Comparison of ENCODE assay signal across 1 cellular context in the genomic region with DNA sequence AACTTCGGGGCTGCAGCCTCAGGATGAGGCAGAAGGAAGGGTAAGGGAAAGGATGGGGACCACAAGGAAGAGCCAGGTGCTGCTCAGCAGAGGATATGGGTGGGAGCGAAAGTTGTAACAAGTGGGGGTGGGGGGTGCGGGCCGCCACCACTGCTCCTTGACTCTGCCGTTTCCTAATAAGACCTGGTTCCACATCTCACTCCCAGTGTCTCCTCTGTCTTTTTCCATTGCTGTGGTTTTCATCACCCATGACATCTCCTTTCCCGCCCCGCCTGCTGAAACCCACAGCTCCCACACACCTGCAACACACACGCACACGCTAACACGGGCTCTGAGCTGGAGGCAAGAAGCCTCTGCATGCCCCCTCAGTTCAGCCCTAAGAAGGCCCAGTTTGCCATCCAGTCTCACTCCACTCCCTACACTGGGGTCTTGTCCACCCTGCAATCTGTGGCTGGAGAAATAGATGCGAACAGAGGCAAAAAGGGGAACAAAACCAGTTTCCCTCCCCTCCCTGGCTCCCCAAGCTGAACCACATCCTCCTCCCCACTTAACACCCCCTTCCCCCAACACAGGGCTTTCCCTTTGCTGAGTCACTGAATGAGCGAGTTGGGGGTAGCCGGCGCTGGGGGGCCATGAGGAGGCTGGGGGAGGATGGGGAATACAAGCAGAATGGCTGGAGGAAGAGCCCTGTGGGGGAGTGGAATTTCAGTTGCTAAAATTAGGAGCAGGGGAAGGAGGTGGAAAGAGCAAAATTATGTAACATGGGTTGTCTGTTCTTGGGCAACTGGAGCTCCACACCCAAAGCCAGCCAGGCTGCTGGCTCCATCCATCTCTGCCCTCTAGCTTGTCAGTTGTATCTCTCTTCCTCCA.
A peak's percentile ranks its signal among the peaks of the same experiment; 100 is the strongest.
TF ChIP-seq lines count a peak whose summit lies in the region.

No MANE protein-coding gene starts in this region.

TF ChIP-seq in GM12878, 131 proteins besides CTCF, POLR2A, EP300 and RAD21 (continued from another document):
- TF ChIP-seq REST (IDR thresholded peaks at IDR 0.05; ENCODE audit: low read depth, low read length) (no peak), ZNF207 (IDR thresholded peaks at IDR 0.05; ENCODE audit: borderline replicate concordance) (0 out of 2 replicates have a peak, but pooled peaks have one; percentile 71), BMI1 (IDR thresholded peaks at IDR 0.05; ENCODE audit: borderline replicate concordance) (peak; percentile 75; the same call in 1 of the 2 replicates), YY1 (IDR thresholded peaks at IDR 0.05; ENCODE audit: low read depth, low read length) (peak; percentile 60), PML (IDR thresholded peaks at IDR 0.05; ENCODE audit: low read length) (peak; percentile 72; the same call in 1 of the 2 replicates), POLR2AphosphoS2 (IDR thresholded peaks at IDR 0.05; ENCODE audit: low read depth, low read length) (no peak), RAD51 (IDR thresholded peaks at IDR 0.05) (no peak), TCF12 (IDR thresholded peaks at IDR 0.05; ENCODE audit: low read depth, low read length) (no peak; the same call in 1 of the 2 replicates), SMARCA5 (IDR thresholded peaks at IDR 0.05) (no peak; the same call in 1 of the 2 replicates), HDAC2 (IDR thresholded peaks at IDR 0.05) (no peak), SMAD1 (IDR thresholded peaks at IDR 0.05; ENCODE audit: low read depth, partially characterized antibody) (peak; percentile 41), PAX5 (IDR thresholded peaks at IDR 0.05; ENCODE audit: borderline replicate concordance, low read depth, low read length) (peak; percentile 87), NRF1 (conservative IDR thresholded peaks at IDR 0.05; ENCODE audit: low read depth, low read length) (no peak), DPF2 (IDR thresholded peaks at IDR 0.05) (peak; percentile 98), ZNF274 (IDR thresholded peaks at IDR 0.05; ENCODE audit: insufficient read depth, insufficient read length) (no peak), ELK1 (IDR thresholded peaks at IDR 0.05; ENCODE audit: low read depth, low read length) (no peak), RELB (IDR thresholded peaks at IDR 0.05; ENCODE audit: low read depth) (peak; percentile 97), CBFB (IDR thresholded peaks at IDR 0.05; ENCODE audit: low read depth) (peak; percentile 96), ZNF622 (IDR thresholded peaks at IDR 0.05) (no peak), PAX8 (IDR thresholded peaks at IDR 0.05) (no peak), CBX3 (IDR thresholded peaks at IDR 0.05; ENCODE audit: borderline replicate concordance, low read depth) (no peak), GATAD2B (conservative IDR thresholded peaks at IDR 0.05; ENCODE audit: low read depth) (peak; percentile 86), MAX (IDR thresholded peaks at IDR 0.05; ENCODE audit: low read depth, low read length) (peak; percentile 48; the same call in 1 of the 2 replicates), POU2F2 (IDR thresholded peaks at IDR 0.05; ENCODE audit: borderline replicate concordance, low read depth, low read length) (peak; percentile 76), RELA (IDR thresholded peaks at IDR 0.05; ENCODE audit: borderline replicate concordance, partially characterized antibody) (peak; percentile 61)
- TF ChIP-seq, protein P1, sequence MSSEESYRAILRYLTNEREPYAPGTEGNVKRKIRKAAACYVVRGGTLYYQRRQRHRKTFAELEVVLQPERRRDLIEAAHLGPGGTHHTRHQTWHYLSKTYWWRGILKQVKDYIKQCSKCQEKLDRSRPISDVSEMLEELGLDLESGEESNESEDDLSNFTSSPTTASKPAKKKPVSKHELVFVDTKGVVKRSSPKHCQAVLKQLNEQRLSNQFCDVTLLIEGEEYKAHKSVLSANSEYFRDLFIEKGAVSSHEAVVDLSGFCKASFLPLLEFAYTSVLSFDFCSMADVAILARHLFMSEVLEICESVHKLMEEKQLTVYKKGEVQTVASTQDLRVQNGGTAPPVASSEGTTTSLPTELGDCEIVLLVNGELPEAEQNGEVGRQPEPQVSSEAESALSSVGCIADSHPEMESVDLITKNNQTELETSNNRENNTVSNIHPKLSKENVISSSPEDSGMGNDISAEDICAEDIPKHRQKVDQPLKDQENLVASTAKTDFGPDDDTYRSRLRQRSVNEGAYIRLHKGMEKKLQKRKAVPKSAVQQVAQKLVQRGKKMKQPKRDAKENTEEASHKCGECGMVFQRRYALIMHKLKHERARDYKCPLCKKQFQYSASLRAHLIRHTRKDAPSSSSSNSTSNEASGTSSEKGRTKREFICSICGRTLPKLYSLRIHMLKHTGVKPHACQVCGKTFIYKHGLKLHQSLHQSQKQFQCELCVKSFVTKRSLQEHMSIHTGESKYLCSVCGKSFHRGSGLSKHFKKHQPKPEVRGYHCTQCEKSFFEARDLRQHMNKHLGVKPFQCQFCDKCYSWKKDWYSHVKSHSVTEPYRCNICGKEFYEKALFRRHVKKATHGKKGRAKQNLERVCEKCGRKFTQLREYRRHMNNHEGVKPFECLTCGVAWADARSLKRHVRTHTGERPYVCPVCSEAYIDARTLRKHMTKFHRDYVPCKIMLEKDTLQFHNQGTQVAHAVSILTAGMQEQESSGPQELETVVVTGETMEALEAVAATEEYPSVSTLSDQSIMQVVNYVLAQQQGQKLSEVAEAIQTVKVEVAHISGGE (CRISPR knock-in tag; IDR thresholded peaks at IDR 0.05), result no peak
- TF ChIP-seq, protein P2, sequence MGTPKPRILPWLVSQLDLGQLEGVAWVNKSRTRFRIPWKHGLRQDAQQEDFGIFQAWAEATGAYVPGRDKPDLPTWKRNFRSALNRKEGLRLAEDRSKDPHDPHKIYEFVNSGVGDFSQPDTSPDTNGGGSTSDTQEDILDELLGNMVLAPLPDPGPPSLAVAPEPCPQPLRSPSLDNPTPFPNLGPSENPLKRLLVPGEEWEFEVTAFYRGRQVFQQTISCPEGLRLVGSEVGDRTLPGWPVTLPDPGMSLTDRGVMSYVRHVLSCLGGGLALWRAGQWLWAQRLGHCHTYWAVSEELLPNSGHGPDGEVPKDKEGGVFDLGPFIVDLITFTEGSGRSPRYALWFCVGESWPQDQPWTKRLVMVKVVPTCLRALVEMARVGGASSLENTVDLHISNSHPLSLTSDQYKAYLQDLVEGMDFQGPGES (IDR thresholded peaks at IDR 0.05), result no peak
TF ChIP-seq in GM12878: peak in this region for 65.
